Comparison of ENCODE assay signal across 8 cellular contexts in the genomic region with DNA sequence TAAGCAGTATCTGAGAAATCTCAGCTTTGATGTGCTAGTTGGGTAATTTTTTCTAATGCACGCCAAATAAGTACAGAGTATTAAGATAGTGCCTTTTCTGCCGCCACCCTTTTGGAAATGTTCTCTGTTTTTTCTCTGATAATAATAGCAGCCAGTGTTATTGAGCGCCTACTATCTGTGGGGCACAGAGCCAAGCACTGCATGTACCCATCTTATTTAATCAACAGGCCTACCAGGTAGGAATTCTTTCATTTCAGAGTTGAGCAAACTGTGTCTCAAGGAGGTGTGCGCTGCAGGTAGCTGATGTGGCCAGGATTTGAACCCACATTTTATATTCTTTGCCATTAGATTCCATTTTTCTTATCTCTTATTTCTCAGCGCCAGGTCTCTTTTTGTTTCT. TPM values are rescaled to one million over a fixed set of nuclear protein-coding genes. Genes with fewer than 3 reads are reported as not detected.
DNase-seq lines count a peak whose midpoint lies in the region; TF ChIP-seq lines count a peak whose summit lies in the region.

No MANE protein-coding gene starts in this region.

- peak overlapping the region; percentile 74 for H3K4me3 ChIP-seq in hepatocyte
- peak overlapping the region; percentile 70 to 98 (median 88) for H3K4me3 ChIP-seq in stomach

- DNase-seq in T-helper 1 cell: no peak
- no peak for DNase-seq in activated T-helper 2 cell treated with anti-CD3 and anti-CD28 coated beads, Interferon-gamma antibody, Interleukin-2, Interleukin-4, amounts not matched to agents 10 μg/mL and 5 μg/mL and 100 μg/mL, durations not matched to agents 14 hours and 24 hours and 36 hours (ENCODE audit: low spot score)
- no peak for DNase-seq in hepatocyte (ENCODE audit: low spot score)
- peak; percentile 90 for DNase-seq in stomach
- DNase-seq in NCI-H2107 treated with DMSO at 0.1 percent for 48 hours (lab: John Stamatoyannopoulos, UW; ENCODE audit: unreplicated experiment): no peak
- no peak for DNase-seq in retina
- DNase-seq in activated effector memory CD4-positive, alpha-beta T cell treated with anti-CD3 and anti-CD28 coated beads, Interleukin-2, amount 50 U/mL, for 16 hours: no peak

- H3K4me1 Mint-ChIP-seq in T-helper 1 cell treated with Interleukin-12 subunit alpha and Interleukin-12 subunit beta and Interleukin-4 antibody, amounts not matched to agents 30 μg/mL and 1 μg/mL, for 36 hours (ENCODE audit: low read depth): peaks cover 40% of the 10 kb centered on the region
- H3K4me1 Mint-ChIP-seq in activated T-helper 2 cell treated with anti-CD3 and anti-CD28 coated beads, Interferon-gamma antibody, Interleukin-2, Interleukin-4, amounts not matched to agents 10 μg/mL and 5 μg/mL and 100 μg/mL, durations not matched to agents 14 hours and 24 hours and 36 hours (ENCODE audit: low read depth): peaks cover 37% of the 10 kb centered on the region

- H3K36me3 Mint-ChIP-seq in T-helper 1 cell treated with Interleukin-12 subunit alpha and Interleukin-12 subunit beta and Interleukin-4 antibody, amounts not matched to agents 30 μg/mL and 1 μg/mL, for 36 hours (ENCODE audit: low read depth): peaks cover 24% of the 10 kb centered on the region
- peaks cover 57% of the 10 kb centered on the region for H3K36me3 Mint-ChIP-seq in activated T-helper 2 cell treated with anti-CD3 and anti-CD28 coated beads, Interferon-gamma antibody, Interleukin-2, Interleukin-4, amounts not matched to agents 10 μg/mL and 5 μg/mL and 100 μg/mL, durations not matched to agents 14 hours and 24 hours and 36 hours (ENCODE audit: low read depth)

- H3K4me1 ChIP-seq in hepatocyte (ENCODE audit: insufficient read depth) (peaks cover 27% of the 10 kb centered on the region), stomach (peaks cover 56 to 92% (median 81%) of the 10 kb centered on the region in 4 donors)

- H3K27ac Mint-ChIP-seq in T-helper 1 cell treated with Interleukin-12 subunit alpha and Interleukin-12 subunit beta and Interleukin-4 antibody, amounts not matched to agents 30 μg/mL and 1 μg/mL, for 36 hours: peak overlapping the region; percentile 46
- H3K27ac Mint-ChIP-seq in activated T-helper 2 cell treated with anti-CD3 and anti-CD28 coated beads, Interferon-gamma antibody, Interleukin-2, Interleukin-4, amounts not matched to agents 10 μg/mL and 5 μg/mL and 100 μg/mL, durations not matched to agents 14 hours and 24 hours and 36 hours: peak overlapping the region; percentile 23

- 89% methylated on average over 5 of the region's 5 CpGs for WGBS in hepatocyte (ENCODE audit: low lambda C conversion rate, missing lambda C conversion rate)
- 30 to 50% (median 33%) methylated on average over 5 of the region's 5 CpGs for WGBS in stomach, 5 donors

- H3K9me3 ChIP-seq in hepatocyte (ENCODE audit: low read depth) (no peaks in the 10 kb centered on the region), stomach (no peaks in the 10 kb centered on the region)

- no peak for TF ChIP-seq POLR2A in stomach (IDR thresholded peaks at IDR 0.05)

- H3K9me2 ChIP-seq in hepatocyte (replicated peaks; ENCODE audit: insufficient read depth): no peaks in the 10 kb centered on the region

- no peak for TF ChIP-seq EP300 in stomach (IDR thresholded peaks at IDR 0.05)

- no peak for TF ChIP-seq CTCF in hepatocyte (IDR thresholded peaks at IDR 0.05; ENCODE audit: poor library complexity)
- TF ChIP-seq CTCF in stomach (IDR thresholded peaks at IDR 0.05): peak in 2 of 7 experiments; percentile 22 to 37

- H2AFZ ChIP-seq in hepatocyte: no peak overlapping the region

- no peaks in the 10 kb centered on the region for H3K9me3 Mint-ChIP-seq in T-helper 1 cell treated with Interleukin-12 subunit alpha and Interleukin-12 subunit beta and Interleukin-4 antibody, amounts not matched to agents 30 μg/mL and 1 μg/mL, for 36 hours
- no peaks in the 10 kb centered on the region for H3K9me3 Mint-ChIP-seq in activated T-helper 2 cell treated with anti-CD3 and anti-CD28 coated beads, Interferon-gamma antibody, Interleukin-2, Interleukin-4, amounts not matched to agents 10 μg/mL and 5 μg/mL and 100 μg/mL, durations not matched to agents 14 hours and 24 hours and 36 hours

- intact Hi-C loops in activated T-helper 2 cell treated with anti-CD3 and anti-CD28 coated beads, Interferon-gamma antibody, Interleukin-2, Interleukin-4, amounts not matched to agents 10 μg/mL and 5 μg/mL and 100 μg/mL, durations not matched to agents 14 hours and 24 hours and 36 hours (cut with micrococcal nuclease): loop anchor here (5.0 kb wide), 1 partner anchor 34 kb away; the partner anchor contains the start of genes ZNF580 and ZNF581
- intact Hi-C loops in stomach (cut with DNase I; ENCODE audit: low total_unique reads): no loop called here

- H4K20me1 ChIP-seq in hepatocyte (ENCODE audit: insufficient read depth, poor library complexity, severe bottlenecking): peaks cover 65% of the 10 kb centered on the region

- H3K4me3 Mint-ChIP-seq in T-helper 1 cell treated with Interleukin-12 subunit alpha and Interleukin-12 subunit beta and Interleukin-4 antibody, amounts not matched to agents 30 μg/mL and 1 μg/mL, for 36 hours: peak overlapping the region; percentile 97
- H3K4me3 Mint-ChIP-seq in activated T-helper 2 cell treated with anti-CD3 and anti-CD28 coated beads, Interferon-gamma antibody, Interleukin-2, Interleukin-4, amounts not matched to agents 10 μg/mL and 5 μg/mL and 100 μg/mL, durations not matched to agents 14 hours and 24 hours and 36 hours (ENCODE audit: low read depth): peak overlapping the region; percentile 100

- no peaks in the 10 kb centered on the region for H3K27me3 Mint-ChIP-seq in T-helper 1 cell treated with Interleukin-12 subunit alpha and Interleukin-12 subunit beta and Interleukin-4 antibody, amounts not matched to agents 30 μg/mL and 1 μg/mL, for 36 hours (ENCODE audit: low read depth)
- no peaks in the 10 kb centered on the region for H3K27me3 Mint-ChIP-seq in activated T-helper 2 cell treated with anti-CD3 and anti-CD28 coated beads, Interferon-gamma antibody, Interleukin-2, Interleukin-4, amounts not matched to agents 10 μg/mL and 5 μg/mL and 100 μg/mL, durations not matched to agents 14 hours and 24 hours and 36 hours (ENCODE audit: low read depth)

- H3K4me2 ChIP-seq in hepatocyte: peak overlapping the region; percentile 95

- H3K36me3 ChIP-seq in hepatocyte (replicated peaks; ENCODE audit: insufficient read depth, low read depth): no peaks in the 10 kb centered on the region
- H3K36me3 ChIP-seq in stomach: peaks cover 35 to 73% (median 67%) of the 10 kb centered on the region in 4 donors

- H3K27ac ChIP-seq in hepatocyte (peak overlapping the region; percentile 90), stomach (peak overlapping the region; percentile 89 to 95 (median 92))

- no peaks in the 10 kb centered on the region for H3K27me3 ChIP-seq in hepatocyte
- H3K27me3 ChIP-seq in stomach: no peaks in the 10 kb centered on the region

- peaks cover 91% of the 10 kb centered on the region for H3K79me2 ChIP-seq in hepatocyte

RNA-seq across cellular contexts. Expression of gene EPN1, which starts 1.4 kb away (rescaled TPM):
- 40.3 and 41.8 TPM in 2 replicates for total RNA-seq in activated T-helper 2 cell treated with anti-CD3 and anti-CD28 coated beads, Interferon-gamma antibody, Interleukin-2, Interleukin-4, amounts not matched to agents 10 μg/mL and 5 μg/mL and 100 μg/mL, durations not matched to agents 14 hours and 24 hours and 36 hours
- 40.2 and 74.8 TPM in 2 replicates for total RNA-seq in hepatocyte
- polyA plus RNA-seq in hepatocyte: 154 and 165 TPM in 2 replicates
- total RNA-seq in stomach: 100 to 1,000 TPM in 3 of 5 donors, 10 to 100 TPM in 2; 17.8 to 363 (median 184) TPM
- 100 to 1,000 TPM in 2 of 3 donors, 10 to 100 TPM in 1; 74.6 to 213 (median 183) TPM for polyA plus RNA-seq in stomach

RNA-seq across cellular contexts. Expression of gene U2AF2, which starts 21.5 kb away (rescaled TPM):
- 344 and 351 TPM in 2 replicates for total RNA-seq in activated T-helper 2 cell treated with anti-CD3 and anti-CD28 coated beads, Interferon-gamma antibody, Interleukin-2, Interleukin-4, amounts not matched to agents 10 μg/mL and 5 μg/mL and 100 μg/mL, durations not matched to agents 14 hours and 24 hours and 36 hours
- total RNA-seq in hepatocyte (94.6 and 99.6 TPM in 2 replicates), stomach (100 to 1,000 TPM in 4 of 5 donors, 10 to 100 TPM in 1; 70.5 to 463 (median 183) TPM)
- polyA plus RNA-seq in hepatocyte (16.1 and 18.0 TPM in 2 replicates), stomach (10 to 100 TPM; 53.2 to 91.4 (median 62.2) TPM)

RNA-seq across cellular contexts. Expression of gene CCDC106, which starts 28.4 kb away (rescaled TPM):
- total RNA-seq in activated T-helper 2 cell treated with anti-CD3 and anti-CD28 coated beads, Interferon-gamma antibody, Interleukin-2, Interleukin-4, amounts not matched to agents 10 μg/mL and 5 μg/mL and 100 μg/mL, durations not matched to agents 14 hours and 24 hours and 36 hours: 7.2 and 8.1 TPM in 2 replicates
- 13.0 and 18.3 TPM in 2 replicates for total RNA-seq in hepatocyte
- polyA plus RNA-seq in hepatocyte: 30.5 and 31.7 TPM in 2 replicates
- total RNA-seq in stomach: 10 to 100 TPM in 3 of 5 donors, 1 to 10 TPM in 2; 3.5 to 25.5 (median 13.4) TPM
- polyA plus RNA-seq in stomach: 10 to 100 TPM; 12.0 to 19.4 (median 14.1) TPM

RNA-seq across cellular contexts. Expression of gene ZNF581, which starts 32.9 kb away (rescaled TPM):
- 26.6 and 27.0 TPM in 2 replicates for total RNA-seq in activated T-helper 2 cell treated with anti-CD3 and anti-CD28 coated beads, Interferon-gamma antibody, Interleukin-2, Interleukin-4, amounts not matched to agents 10 μg/mL and 5 μg/mL and 100 μg/mL, durations not matched to agents 14 hours and 24 hours and 36 hours
- total RNA-seq in hepatocyte (12.2 and 17.3 TPM in 2 replicates), stomach (10 to 100 TPM in 1 of 5 donors, 1 to 10 TPM in 4; 2.2 to 14.5 (median 5.3) TPM)
- polyA plus RNA-seq in hepatocyte (14.2 and 22.5 TPM in 2 replicates), stomach (10 to 100 TPM; 14.9 to 27.8 (median 21.2) TPM)

RNA-seq across cellular contexts. Expression of gene ZNF580, which starts 35.6 kb away (rescaled TPM):
- 32.1 and 33.3 TPM in 2 replicates for total RNA-seq in activated T-helper 2 cell treated with anti-CD3 and anti-CD28 coated beads, Interferon-gamma antibody, Interleukin-2, Interleukin-4, amounts not matched to agents 10 μg/mL and 5 μg/mL and 100 μg/mL, durations not matched to agents 14 hours and 24 hours and 36 hours
- total RNA-seq in hepatocyte (6.1 and 10.1 TPM in 2 replicates), stomach (10 to 100 TPM in 4 of 5 donors, not detected in 1; 10.6 to 55.0 (median 16.6) TPM)
- polyA plus RNA-seq in hepatocyte (53.8 and 71.5 TPM in 2 replicates), stomach (10 to 100 TPM; 18.6 to 26.9 (median 21.5) TPM)
